Comparison of ENCODE assay signal across 13 cellular contexts in genomic region chr15:59976480-59976879, GRCh38. TPM values are rescaled to one million over a fixed set of nuclear protein-coding genes. Genes with fewer than 3 reads are reported as not detected.
DNase-seq lines count a peak whose midpoint lies in the region; ATAC-seq and TF ChIP-seq lines count a peak whose summit lies in the region.
"Had no signal": no experiment of that assay in that cellular context is flagged by ENCODE, and none has a peak within 500 bp of the region (broad histone marks: within the 10 kb centered on the region; RNA-seq: fewer than 3 reads in every experiment).

No MANE protein-coding gene starts in this region.

- H3K4me1 ChIP-seq in BLaER1 treated with 17β-estradiol and CSF1 and Interleukin-3, amounts not matched to agents 10 nM and 100 nM = peaks cover 16 to 27% (median 22%) of the 10 kb centered on the region in 10 experiments
- H3K4me1 ChIP-seq: heart left ventricle had no signal

- peak overlapping the region in 5 of 11 experiments; percentile 30 to 71 (median 56); a peak in 7 of 22 replicates for H3K9ac ChIP-seq in BLaER1 treated with 17β-estradiol and CSF1 and Interleukin-3, amounts not matched to agents 10 nM and 100 nM

- no peaks in the 10 kb centered on the region for H3K36me3 ChIP-seq in BLaER1 treated with 17β-estradiol and CSF1 and Interleukin-3, amounts not matched to agents 10 nM and 100 nM
- H3K36me3 ChIP-seq in MG63 = no peaks in the 10 kb centered on the region
- H3K36me3 ChIP-seq: heart left ventricle, thoracic aorta had no signal

- H3K27me3 ChIP-seq in BLaER1 treated with 17β-estradiol and CSF1 and Interleukin-3, amounts not matched to agents 10 nM and 100 nM = no peaks in the 10 kb centered on the region
- H3K27me3 ChIP-seq in MG63 = peaks cover 10% of the 10 kb centered on the region; the same call in 1 of the 2 replicates

- no peaks in the 10 kb centered on the region for H3K9me3 Mint-ChIP-seq in progenitor cell of endocrine pancreas (ENCODE audit: low read depth)

- H3K27ac Mint-ChIP-seq in progenitor cell of endocrine pancreas = no peak overlapping the region

- ATAC-seq in HG03460 (IDR thresholded peaks at IDR 0.05; ENCODE audit: unreplicated experiment) = peak; percentile 90
- ATAC-seq: heart left ventricle had no signal

- peak overlapping the region in 9 of 11 experiments; percentile 13 to 86 (median 73); a peak in 17 of 22 replicates for H3K27ac ChIP-seq in BLaER1 treated with 17β-estradiol and CSF1 and Interleukin-3, amounts not matched to agents 10 nM and 100 nM
- H3K27ac ChIP-seq in caudate nucleus (ENCODE audit: low read depth, low read length) = no peak overlapping the region
- H3K27ac ChIP-seq: heart left ventricle, thoracic aorta had no signal

- TF ChIP-seq CTCF in progenitor cell of endocrine pancreas (IDR thresholded peaks at IDR 0.05; ENCODE audit: unreplicated experiment) = no peak

- DNase-seq in T-helper 22 cell (ENCODE audit: low read depth) (peak; percentile 51), COR-L47 (lab: John Stamatoyannopoulos, UW) (no peak), progenitor cell of endocrine pancreas (ENCODE audit: low spot score, unreplicated experiment) (no peak), caudate nucleus (lab: John Stamatoyannopoulos, UW) (no peak), MG63 (no peak)
- DNase-seq in effector CD4-positive, alpha-beta T cell = peak; percentile 17
- DNase-seq: C1 segment of cervical spinal cord, cortex of kidney, heart left ventricle, NCI-H524 treated with DMSO at 0.1 percent for 48 hours had no signal

- H3K4me3 ChIP-seq in BLaER1 treated with 17β-estradiol and CSF1 and Interleukin-3, amounts not matched to agents 10 nM and 100 nM = peak overlapping the region in 5 of 10 experiments; percentile 13 to 28 (median 20); a peak in 5 of 20 replicates
- no peak overlapping the region for H3K4me3 ChIP-seq in MG63
- H3K4me3 ChIP-seq: heart left ventricle, thoracic aorta had no signal

- H3K9me3 ChIP-seq in BLaER1 treated with 17β-estradiol and CSF1 and Interleukin-3, amounts not matched to agents 10 nM and 100 nM (replicated peaks in 1 of 11) = peaks cover 2 to 12% (median 3%) of the 10 kb centered on the region in 11 experiments; a peak in 15 of 22 replicates
- no peaks in the 10 kb centered on the region; the same call in 1 of the 2 replicates for H3K9me3 ChIP-seq in MG63
- H3K9me3 ChIP-seq: thoracic aorta had no signal

- peaks cover 31% of the 10 kb centered on the region for H3K27me3 Mint-ChIP-seq in progenitor cell of endocrine pancreas

- no peak overlapping the region for H3K4me3 Mint-ChIP-seq in progenitor cell of endocrine pancreas (ENCODE audit: low read depth)

- no peaks in the 10 kb centered on the region for H3K4me1 Mint-ChIP-seq in progenitor cell of endocrine pancreas (ENCODE audit: low read depth)

- H3K4me2 ChIP-seq in BLaER1 treated with 17β-estradiol and CSF1 and Interleukin-3, amounts not matched to agents 10 nM and 100 nM = peak overlapping the region; percentile 58 to 94 (median 84)

- H3K36me3 Mint-ChIP-seq in progenitor cell of endocrine pancreas (ENCODE audit: insufficient read depth) = no peaks in the 10 kb centered on the region

- no peaks in the 10 kb centered on the region for H4K20me1 ChIP-seq in BLaER1 treated with 17β-estradiol and CSF1 and Interleukin-3, amounts not matched to agents 10 nM and 100 nM

RNA-seq across cellular contexts. Expression of gene FOXB1, which starts 27.6 kb away (rescaled TPM):
- not detected in 2 replicates for total RNA-seq in progenitor cell of endocrine pancreas
- not detected in 2 replicates for total RNA-seq in MG63 (2014; rRNA removed; shearing (Covaris generic); ENCODE audit: low replicate concordance)
- total RNA-seq: heart left ventricle, thoracic aorta had no signal

Comparison
In these comparisons a context has a peak if more than half of its experiments do, and no peak if none do; other contexts are left out.
1. DNase-seq: peak in T-helper 22 cell (single experiment) and effector CD4-positive, alpha-beta T cell (single experiment); none in COR-L47 (single experiment), progenitor cell of endocrine pancreas (single experiment), caudate nucleus (0 of 61) and MG63 (single experiment).